Comparison of ENCODE assay signal across 8 cellular contexts in the genomic region with DNA sequence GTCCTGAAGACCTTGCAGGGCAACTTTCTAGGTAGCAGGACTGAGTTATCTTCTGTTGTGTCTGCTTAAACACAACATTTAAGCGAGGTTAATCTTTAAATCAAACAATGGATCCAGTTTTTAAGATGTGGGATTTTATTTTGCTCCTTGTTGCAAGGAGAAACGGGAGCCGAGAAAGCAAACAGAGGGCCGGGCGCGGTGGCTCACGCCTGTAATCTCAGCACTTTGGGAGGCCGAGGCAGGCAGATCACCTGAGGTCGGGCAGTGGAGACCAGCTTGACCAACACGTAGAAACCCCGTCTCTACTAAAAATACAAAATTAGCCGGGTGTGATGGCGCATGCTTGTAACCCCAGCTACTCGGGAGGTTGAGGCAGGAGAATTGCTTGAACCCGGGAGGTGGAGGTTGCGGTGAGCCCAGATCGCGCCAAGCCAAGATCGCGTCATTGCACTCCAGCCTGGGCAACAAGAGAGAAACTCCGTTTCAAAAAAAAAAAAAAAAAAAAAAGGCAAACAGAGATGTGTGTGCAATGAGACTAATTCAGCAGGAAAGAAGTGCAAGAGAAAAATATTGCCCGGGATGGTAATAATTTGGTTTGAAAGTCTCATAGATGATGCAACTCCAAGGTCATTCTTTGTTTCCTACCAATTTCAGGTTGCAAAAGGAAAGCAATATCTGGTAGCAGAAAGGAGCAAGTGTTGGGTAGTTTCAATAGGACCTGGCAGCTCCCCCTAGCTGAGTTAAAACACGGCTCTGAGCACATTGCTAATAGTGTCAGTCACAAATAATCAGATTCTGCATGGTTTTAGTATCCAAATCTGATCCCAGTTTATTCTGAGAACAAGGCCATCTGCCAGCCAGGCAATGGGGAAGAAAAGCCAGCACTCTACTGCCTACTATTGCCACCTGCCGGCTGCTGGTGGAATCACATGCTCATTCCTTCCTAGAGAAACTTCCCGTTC.
DNase-seq lines count a peak whose midpoint lies in the region; ATAC-seq, FAIRE-seq and TF ChIP-seq lines count a peak whose summit lies in the region.

No MANE protein-coding gene starts in this region.

- no peak for TF ChIP-seq POLR2A in A549 (IDR thresholded peaks at IDR 0.05; ENCODE audit: low read length)
- no peak for TF ChIP-seq POLR2A in H1 (IDR thresholded peaks at IDR 0.05; ENCODE audit: control extremely low read depth in 1 of 2, low read depth in 2 of 2, low read length in 2 of 2)

- POLR2A ChIA-PET in A549 (lab: Yijun Ruan, JAX) (interaction anchor here (0.9 to 2.6 kb wide), 5 partner anchors 63 to 212 kb away, joined by 3 to 19 read pairs (median 5); no protein-coding TSS in a partner anchor), H1 (lab: Charles Lee; ENCODE audit: partially characterized antibody) (interaction anchor here (1.0 to 6.1 kb wide), 3 partner anchors 9 to 207 kb away, joined by 4 to 27 read pairs (median 5); no protein-coding TSS in a partner anchor)
- POLR2A ChIA-PET in activated CD8-positive, alpha-beta T cell treated with anti-CD3 and anti-CD28 coated beads, Interleukin-2, amount 10 ng/mL, durations not matched to agents 7 days and 5 days (lab: Charles Lee) = interaction anchor here (2.0 kb wide), 1 partner anchor 190 kb away, joined by 6 read pairs; no protein-coding TSS in a partner anchor

- peaks cover 21% of the 10 kb centered on the region for H3K27me3 Mint-ChIP-seq in activated CD8-positive, alpha-beta T cell treated with anti-CD3 and anti-CD28 coated beads, Interleukin-2, amount 10 ng/mL, durations not matched to agents 7 days and 5 days (ENCODE audit: low read depth)

- TF ChIP-seq EP300 in A549 (IDR thresholded peaks at IDR 0.05) (peak in 1 of 2 experiments; percentile 37; a peak in 2 of 5 replicates), H1 (IDR thresholded peaks at IDR 0.05; ENCODE audit: borderline replicate concordance in 1 of 2, low read depth in 2 of 2, low read length in 2 of 2) (no peak)

- no peak overlapping the region for H2AK5ac ChIP-seq in H1 (ENCODE audit: low read depth, low read length)
- H2AK5ac ChIP-seq in mesenchymal stem cell (ENCODE audit: low read length, severe bottlenecking) = no peak overlapping the region

- H3K36me3 ChIP-seq in H1 (ENCODE audit: control insufficient read depth in 2 of 4, insufficient read depth in 4 of 4, low read length in 3 of 4) (no peaks in the 10 kb centered on the region), mesenchymal stem cell (ENCODE audit: control insufficient read depth in 1 of 2, insufficient read depth in 2 of 2, low read depth in 1 of 2, low read length in 2 of 2) (no peaks in the 10 kb centered on the region)

- H3K9me3 ChIP-seq in A549 (no peaks in the 10 kb centered on the region), H1 (ENCODE audit: insufficient read depth in 2 of 2, low read depth in 1 of 2, low read length in 1 of 2) (no peaks in the 10 kb centered on the region), mesenchymal stem cell (ENCODE audit: control insufficient read depth, low read length) (no peaks in the 10 kb centered on the region)

- H3K14ac ChIP-seq in H1 (ENCODE audit: insufficient read length) (no peak overlapping the region), mesenchymal stem cell (ENCODE audit: low read length in 2 of 2) (no peak overlapping the region)

- H3K4me3 ChIP-seq in A549 = 0 out of 3 replicates have a peak overlapping the region, but pooled peaks have one; percentile 2
- no peak overlapping the region for H3K4me3 ChIP-seq in HL-60 (replicated peaks; ENCODE audit: insufficient read depth, low read length)
- no peak overlapping the region for H3K4me3 ChIP-seq in H1 (ENCODE audit: extremely low read depth in 1 of 4, insufficient read depth in 2 of 4, low read depth in 3 of 4, low read length in 4 of 4)
- H3K4me3 ChIP-seq in mesenchymal stem cell (ENCODE audit: insufficient read depth in 1 of 2, low read depth in 1 of 2, low read length in 2 of 2) = no peak overlapping the region

- H2BK120ac ChIP-seq in H1 (replicated peaks; ENCODE audit: low read depth, low read length) (no peak overlapping the region), mesenchymal stem cell (ENCODE audit: low read depth, low read length) (no peak overlapping the region)

- CTCF ChIA-PET in A549 (lab: Yijun Ruan, JAX) (interaction anchor here (0.6 to 9.0 kb wide), 88 partner anchors 7 to 462 kb away, joined by 3 to 131 read pairs (median 5); partner anchors contain the start of gene MON2), H1 (lab: Charles Lee; ENCODE audit: partially characterized antibody) (interaction anchor here (0.6 to 11.9 kb wide), 47 partner anchors 10 to 659 kb away, joined by 3 to 173 read pairs (median 4); no protein-coding TSS in a partner anchor)
- CTCF ChIA-PET in activated CD8-positive, alpha-beta T cell treated with anti-CD3 and anti-CD28 coated beads, Interleukin-2, amount 10 ng/mL, durations not matched to agents 7 days and 5 days (lab: Charles Lee) = interaction anchor here (0.6 to 8.7 kb wide), 32 partner anchors 8 to 357 kb away, joined by 3 to 106 read pairs (median 6); no protein-coding TSS in a partner anchor

- FAIRE-seq in A549 (lab: Jason Lieb, UNC) = peak; percentile 89
- FAIRE-seq in H1 (lab: Jason Lieb, UNC) = peak; percentile 82

- no peak overlapping the region for H3K4me3 Mint-ChIP-seq in activated CD8-positive, alpha-beta T cell treated with anti-CD3 and anti-CD28 coated beads, Interleukin-2, amount 10 ng/mL, durations not matched to agents 7 days and 5 days

- H3K18ac ChIP-seq in H1 (ENCODE audit: extremely low read depth, low read length) (no peak overlapping the region), mesenchymal stem cell (ENCODE audit: low read depth in 1 of 2, low read length in 2 of 2) (no peak overlapping the region)

- H3K79me1 ChIP-seq in H1 (ENCODE audit: low read depth, low read length) = no peaks in the 10 kb centered on the region
- H3K79me1 ChIP-seq in mesenchymal stem cell (replicated peaks; ENCODE audit: low read length, poor library complexity, severe bottlenecking) = peaks cover 7% of the 10 kb centered on the region

- H3K79me2 ChIP-seq in H1 (ENCODE audit: control insufficient read depth in 1 of 2, insufficient read depth in 2 of 2, low read length in 2 of 2) = peaks cover 0 to 3% of the 10 kb centered on the region in 2 experiments; a peak in 1 of 4 replicates

- no peak overlapping the region for H2BK15ac ChIP-seq in H1 (ENCODE audit: low read length)
- H2BK15ac ChIP-seq in mesenchymal stem cell (ENCODE audit: low read depth, poor library complexity, severe bottlenecking) = no peak overlapping the region

- H3K23ac ChIP-seq in H1 (ENCODE audit: insufficient read length) = no peak overlapping the region
- H3K23ac ChIP-seq in mesenchymal stem cell (ENCODE audit: low read length in 2 of 2) = no peak overlapping the region

- H4K5ac ChIP-seq in H1 (ENCODE audit: insufficient read length, low read depth, low read length) = no peak overlapping the region

- H3K36me3 Mint-ChIP-seq in activated CD8-positive, alpha-beta T cell treated with anti-CD3 and anti-CD28 coated beads, Interleukin-2, amount 10 ng/mL, durations not matched to agents 7 days and 5 days (ENCODE audit: low read depth) = no peaks in the 10 kb centered on the region

- peaks cover 42% of the 10 kb centered on the region for H3K4me1 ChIP-seq in A549
- peaks cover 0 to 7% (median 0%) of the 10 kb centered on the region in 4 experiments; a peak in 2 of 7 replicates for H3K4me1 ChIP-seq in H1 (replicated peaks in 1 of 4; ENCODE audit: control insufficient read depth in 3 of 4, insufficient read depth in 4 of 4, low read length in 3 of 4)
- peaks cover 3% of the 10 kb centered on the region for H3K4me1 ChIP-seq in mesenchymal stem cell (ENCODE audit: control insufficient read depth, insufficient read depth, low read depth, low read length)

- H2BK12ac ChIP-seq in H1 (ENCODE audit: low read depth, low read length) (no peak overlapping the region), mesenchymal stem cell (ENCODE audit: low read length in 2 of 2) (no peak overlapping the region)

- H3K4me1 Mint-ChIP-seq in activated CD8-positive, alpha-beta T cell treated with anti-CD3 and anti-CD28 coated beads, Interleukin-2, amount 10 ng/mL, durations not matched to agents 7 days and 5 days (ENCODE audit: low read depth) = peaks cover 5% of the 10 kb centered on the region

- H3K9ac ChIP-seq in H1 (replicated peaks in 1 of 4; ENCODE audit: extremely low read depth in 1 of 4, low read depth in 3 of 4, low read length in 3 of 4) (no peak overlapping the region), mesenchymal stem cell (ENCODE audit: low read length) (peak overlapping the region; percentile 72)

- H3K4me2 ChIP-seq in A549 (peak overlapping the region; percentile 65), H1 (ENCODE audit: insufficient read depth in 1 of 2, low read depth in 2 of 2, low read length in 2 of 2) (no peak overlapping the region), mesenchymal stem cell (ENCODE audit: low read length, poor library complexity, severe bottlenecking) (no peak overlapping the region)

- no peak overlapping the region for H2AFZ ChIP-seq in H1 (ENCODE audit: low read length)
- H2AFZ ChIP-seq in mesenchymal stem cell (ENCODE audit: low read depth, low read length) = no peak overlapping the region

- 66% methylated on average over 25 of the region's 25 CpGs for WGBS in A549 (ENCODE audit: missing lambda C conversion rate)
- WGBS in H1 (ENCODE audit: extremely low coverage in 1 of 2, insufficient coverage in 1 of 2, insufficient read length in 1 of 2, insufficient replicate concordance in 2 of 2, low coverage in 1 of 2, low lambda C conversion rate in 2 of 2, missing lambda C conversion rate in 1 of 2), 2 experiments = 82% methylated on average over 22 of the region's 25 CpGs; no CpG with 5 or more reads in 1 of the 2 experiments
- WGBS in mesenchymal stem cell = 84% methylated on average over 25 of the region's 25 CpGs

- H3K56ac ChIP-seq in H1 (replicated peaks; ENCODE audit: insufficient read length, low read depth, low read length) = no peak overlapping the region

- H3K27me3 ChIP-seq in HL-60 (ENCODE audit: insufficient read depth, poor library complexity, severe bottlenecking) (no peaks in the 10 kb centered on the region), H1 (replicated peaks in 1 of 4; ENCODE audit: control insufficient read depth in 3 of 4, extremely low read depth in 1 of 4, insufficient read depth in 3 of 4, low read length in 3 of 4) (no peaks in the 10 kb centered on the region), mesenchymal stem cell (ENCODE audit: control insufficient read depth in 1 of 2, insufficient read depth in 1 of 2, low read length in 2 of 2) (no peaks in the 10 kb centered on the region)

- H2BK5ac ChIP-seq in H1 (ENCODE audit: low read depth, low read length) (no peak overlapping the region; the same call in 1 of the 2 replicates), mesenchymal stem cell (ENCODE audit: low read depth, low read length, poor library complexity, severe bottlenecking) (no peak overlapping the region)

- H4K20me1 ChIP-seq in H1 (replicated peaks in 1 of 2; ENCODE audit: control insufficient read depth in 1 of 2, insufficient read depth in 2 of 2, low read length in 2 of 2) = no peaks in the 10 kb centered on the region

- no peaks in the 10 kb centered on the region for H3K9me3 Mint-ChIP-seq in activated CD8-positive, alpha-beta T cell treated with anti-CD3 and anti-CD28 coated beads, Interleukin-2, amount 10 ng/mL, durations not matched to agents 7 days and 5 days (ENCODE audit: insufficient read depth)

- H3K27ac ChIP-seq in A549 (peak overlapping the region; percentile 91 to 94), HL-60 (replicated peaks) (no peak overlapping the region), H1 (ENCODE audit: low read depth, low read length) (no peak overlapping the region; the same call in 1 of the 2 replicates), mesenchymal stem cell (ENCODE audit: low read length, poor library complexity, severe bottlenecking) (no peak overlapping the region)

- peak; percentile 84 to 96 for DNase-seq in A549 (ENCODE audit: low read depth in 1 of 2, low spot score in 1 of 2)
- DNase-seq in HL-60 (ENCODE audit: low read depth in 1 of 2, low spot score in 1 of 2) = peak; percentile 52 to 80
- DNase-seq in NCI-H82 (lab: John Stamatoyannopoulos, UW) = peak; percentile 98
- peak; percentile 75 for DNase-seq in activated CD8-positive, alpha-beta T cell treated with anti-CD3 and anti-CD28 coated beads, Interleukin-2, amount 10 ng/mL, durations not matched to agents 7 days and 5 days
- DNase-seq in H1 (ENCODE audit: low read depth in 1 of 2, low spot score in 2 of 2) = peak; percentile 61 to 93
- peak; percentile 80 for DNase-seq in mesenchymal stem cell
- DNase-seq in stimulated activated CD8-positive, alpha-beta memory T cell treated with anti-CD3 and anti-CD28 coated beads, Interleukin-15, amount 100 ng/mL, for 24 hours (ENCODE audit: low read depth) = peak; percentile 50

- H4K8ac ChIP-seq in H1 (ENCODE audit: extremely low read depth, insufficient read depth, low read length) = no peak overlapping the region; the same call in 1 of the 2 replicates
- no peak overlapping the region for H4K8ac ChIP-seq in mesenchymal stem cell (ENCODE audit: low read length)

- peak; percentile 93 to 96 for ATAC-seq in A549
- ATAC-seq in GM18511 (IDR thresholded peaks at IDR 0.05; ENCODE audit: unreplicated experiment) = peak; percentile 84
- no peak for ATAC-seq in activated CD8-positive, alpha-beta T cell treated with anti-CD3 and anti-CD28 coated beads, Interleukin-2, amount 10 ng/mL, durations not matched to agents 7 days and 5 days

- H4K91ac ChIP-seq in H1 (replicated peaks; ENCODE audit: insufficient read length, low read length) (no peak overlapping the region), mesenchymal stem cell (ENCODE audit: low read length) (no peak overlapping the region)

- TF ChIP-seq CTCF in A549 (IDR thresholded peaks at IDR 0.05) = peak; percentile 98
- peak; percentile 92 for TF ChIP-seq CTCF in HL-60 (IDR thresholded peaks at IDR 0.05; ENCODE audit: insufficient read depth, low read length)
- TF ChIP-seq CTCF in H1 (IDR thresholded peaks at IDR 0.05; ENCODE audit: control extremely low read depth in 1 of 3, insufficient read depth in 1 of 3, low read depth in 1 of 3, low read length in 3 of 3) = peak; percentile 71 to 87 (median 81)

- H3K4ac ChIP-seq in H1 (replicated peaks; ENCODE audit: insufficient read length, low read depth, low read length) (no peak overlapping the region), mesenchymal stem cell (ENCODE audit: low read depth in 1 of 2, low read length in 2 of 2) (no peak overlapping the region)

- H2BK20ac ChIP-seq in H1 (ENCODE audit: low read length) = peak overlapping the region; percentile 88; the same call in 1 of the 2 replicates

- H3K23me2 ChIP-seq in H1 (ENCODE audit: low read depth, low read length) = no peaks in the 10 kb centered on the region

- peak; percentile 99 to 100 for TF ChIP-seq RAD21 in A549 (conservative IDR thresholded peaks at IDR 0.05 in 1 of 2, IDR thresholded peaks at IDR 0.05 in 1 of 2)
- peak; percentile 98 for TF ChIP-seq RAD21 in H1 (IDR thresholded peaks at IDR 0.05 in 1 of 2, conservative IDR thresholded peaks at IDR 0.05 in 1 of 2; ENCODE audit: low read depth in 2 of 2, low read length in 2 of 2)

- H3K27ac Mint-ChIP-seq in activated CD8-positive, alpha-beta T cell treated with anti-CD3 and anti-CD28 coated beads, Interleukin-2, amount 10 ng/mL, durations not matched to agents 7 days and 5 days = no peak overlapping the region

Comparison
In these comparisons a context has a peak if more than half of its experiments do, and no peak if none do; other contexts are left out.
1. H3K27ac ChIP-seq: peak in A549 (2 of 2); none in HL-60 (single experiment), H1 (single experiment) and mesenchymal stem cell (single experiment).
2. Of the 18 proteins assayed by ChIP-seq in both H1 and A549: peak only in H1: none; only in A549: none; in both: CEBPB, CTCF, MAX and RAD21; in neither: 12; mixed calls (peak in some experiments, not most) for 2.
3. Peak in every context shown above with its lines, with median percentiles within 50 percentile points of each other: DNase-seq and CTCF ChIP-seq.